Comparison of ENCODE assay signal across 1 cellular context in the genomic region with DNA sequence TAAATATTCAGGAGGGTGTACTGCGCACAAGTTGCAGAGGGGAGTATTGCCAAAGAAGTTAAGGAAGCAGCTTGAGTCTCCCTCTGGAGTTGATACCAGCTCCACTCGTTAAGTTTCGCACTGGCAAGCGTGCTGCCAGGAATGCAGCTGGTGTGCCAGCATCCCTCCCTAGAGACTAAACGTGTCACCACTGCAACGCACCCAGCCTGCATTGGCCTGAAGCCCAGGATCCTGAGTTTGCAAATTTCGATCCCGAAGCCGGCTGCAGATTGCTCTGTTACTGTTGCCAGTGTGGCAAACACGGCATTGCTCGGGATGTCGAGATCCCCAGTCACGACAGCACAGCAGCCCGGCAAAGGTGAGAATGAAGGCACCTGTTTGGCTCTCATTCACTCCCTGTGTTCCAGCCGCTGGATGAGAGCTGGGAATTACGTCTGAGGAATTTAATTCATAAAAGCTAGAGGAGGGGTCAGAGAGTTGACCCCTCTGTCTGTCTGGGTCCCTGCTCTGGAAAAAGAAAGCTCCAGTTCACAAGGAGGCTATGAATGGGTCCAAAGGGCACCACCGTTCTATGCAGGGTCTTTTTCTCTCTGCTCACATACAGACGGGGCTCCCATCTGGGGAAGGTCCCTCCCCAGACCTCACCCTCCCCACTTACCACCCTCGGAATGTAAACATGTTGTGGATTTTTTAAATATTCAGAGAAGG.
TF ChIP-seq lines count a peak whose summit lies in the region.

No MANE protein-coding gene starts in this region.

TF ChIP-seq in HEK293, 187 proteins besides CTCF, POLR2A, EP300 and RAD21 (continued from another document and continues in another):
- TF ChIP-seq, protein P1, sequence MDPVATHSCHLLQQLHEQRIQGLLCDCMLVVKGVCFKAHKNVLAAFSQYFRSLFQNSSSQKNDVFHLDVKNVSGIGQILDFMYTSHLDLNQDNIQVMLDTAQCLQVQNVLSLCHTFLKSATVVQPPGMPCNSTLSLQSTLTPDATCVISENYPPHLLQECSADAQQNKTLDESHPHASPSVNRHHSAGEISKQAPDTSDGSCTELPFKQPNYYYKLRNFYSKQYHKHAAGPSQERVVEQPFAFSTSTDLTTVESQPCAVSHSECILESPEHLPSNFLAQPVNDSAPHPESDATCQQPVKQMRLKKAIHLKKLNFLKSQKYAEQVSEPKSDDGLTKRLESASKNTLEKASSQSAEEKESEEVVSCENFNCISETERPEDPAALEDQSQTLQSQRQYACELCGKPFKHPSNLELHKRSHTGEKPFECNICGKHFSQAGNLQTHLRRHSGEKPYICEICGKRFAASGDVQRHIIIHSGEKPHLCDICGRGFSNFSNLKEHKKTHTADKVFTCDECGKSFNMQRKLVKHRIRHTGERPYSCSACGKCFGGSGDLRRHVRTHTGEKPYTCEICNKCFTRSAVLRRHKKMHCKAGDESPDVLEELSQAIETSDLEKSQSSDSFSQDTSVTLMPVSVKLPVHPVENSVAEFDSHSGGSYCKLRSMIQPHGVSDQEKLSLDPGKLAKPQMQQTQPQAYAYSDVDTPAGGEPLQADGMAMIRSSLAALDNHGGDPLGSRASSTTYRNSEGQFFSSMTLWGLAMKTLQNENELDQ (tag by site-specific recombination; IDR thresholded peaks at IDR 0.05; ENCODE audit: low read depth): no peak
- TF ChIP-seq, protein P2, sequence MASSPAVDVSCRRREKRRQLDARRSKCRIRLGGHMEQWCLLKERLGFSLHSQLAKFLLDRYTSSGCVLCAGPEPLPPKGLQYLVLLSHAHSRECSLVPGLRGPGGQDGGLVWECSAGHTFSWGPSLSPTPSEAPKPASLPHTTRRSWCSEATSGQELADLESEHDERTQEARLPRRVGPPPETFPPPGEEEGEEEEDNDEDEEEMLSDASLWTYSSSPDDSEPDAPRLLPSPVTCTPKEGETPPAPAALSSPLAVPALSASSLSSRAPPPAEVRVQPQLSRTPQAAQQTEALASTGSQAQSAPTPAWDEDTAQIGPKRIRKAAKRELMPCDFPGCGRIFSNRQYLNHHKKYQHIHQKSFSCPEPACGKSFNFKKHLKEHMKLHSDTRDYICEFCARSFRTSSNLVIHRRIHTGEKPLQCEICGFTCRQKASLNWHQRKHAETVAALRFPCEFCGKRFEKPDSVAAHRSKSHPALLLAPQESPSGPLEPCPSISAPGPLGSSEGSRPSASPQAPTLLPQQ (tag by site-specific recombination; IDR thresholded peaks at IDR 0.05): peak; percentile 50; the same call in 1 of the 2 replicates
- TF ChIP-seq, protein P3, sequence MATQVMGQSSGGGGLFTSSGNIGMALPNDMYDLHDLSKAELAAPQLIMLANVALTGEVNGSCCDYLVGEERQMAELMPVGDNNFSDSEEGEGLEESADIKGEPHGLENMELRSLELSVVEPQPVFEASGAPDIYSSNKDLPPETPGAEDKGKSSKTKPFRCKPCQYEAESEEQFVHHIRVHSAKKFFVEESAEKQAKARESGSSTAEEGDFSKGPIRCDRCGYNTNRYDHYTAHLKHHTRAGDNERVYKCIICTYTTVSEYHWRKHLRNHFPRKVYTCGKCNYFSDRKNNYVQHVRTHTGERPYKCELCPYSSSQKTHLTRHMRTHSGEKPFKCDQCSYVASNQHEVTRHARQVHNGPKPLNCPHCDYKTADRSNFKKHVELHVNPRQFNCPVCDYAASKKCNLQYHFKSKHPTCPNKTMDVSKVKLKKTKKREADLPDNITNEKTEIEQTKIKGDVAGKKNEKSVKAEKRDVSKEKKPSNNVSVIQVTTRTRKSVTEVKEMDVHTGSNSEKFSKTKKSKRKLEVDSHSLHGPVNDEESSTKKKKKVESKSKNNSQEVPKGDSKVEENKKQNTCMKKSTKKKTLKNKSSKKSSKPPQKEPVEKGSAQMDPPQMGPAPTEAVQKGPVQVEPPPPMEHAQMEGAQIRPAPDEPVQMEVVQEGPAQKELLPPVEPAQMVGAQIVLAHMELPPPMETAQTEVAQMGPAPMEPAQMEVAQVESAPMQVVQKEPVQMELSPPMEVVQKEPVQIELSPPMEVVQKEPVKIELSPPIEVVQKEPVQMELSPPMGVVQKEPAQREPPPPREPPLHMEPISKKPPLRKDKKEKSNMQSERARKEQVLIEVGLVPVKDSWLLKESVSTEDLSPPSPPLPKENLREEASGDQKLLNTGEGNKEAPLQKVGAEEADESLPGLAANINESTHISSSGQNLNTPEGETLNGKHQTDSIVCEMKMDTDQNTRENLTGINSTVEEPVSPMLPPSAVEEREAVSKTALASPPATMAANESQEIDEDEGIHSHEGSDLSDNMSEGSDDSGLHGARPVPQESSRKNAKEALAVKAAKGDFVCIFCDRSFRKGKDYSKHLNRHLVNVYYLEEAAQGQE (tag by site-specific recombination; IDR thresholded peaks at IDR 0.05): no peak
- TF ChIP-seq, protein P4, sequence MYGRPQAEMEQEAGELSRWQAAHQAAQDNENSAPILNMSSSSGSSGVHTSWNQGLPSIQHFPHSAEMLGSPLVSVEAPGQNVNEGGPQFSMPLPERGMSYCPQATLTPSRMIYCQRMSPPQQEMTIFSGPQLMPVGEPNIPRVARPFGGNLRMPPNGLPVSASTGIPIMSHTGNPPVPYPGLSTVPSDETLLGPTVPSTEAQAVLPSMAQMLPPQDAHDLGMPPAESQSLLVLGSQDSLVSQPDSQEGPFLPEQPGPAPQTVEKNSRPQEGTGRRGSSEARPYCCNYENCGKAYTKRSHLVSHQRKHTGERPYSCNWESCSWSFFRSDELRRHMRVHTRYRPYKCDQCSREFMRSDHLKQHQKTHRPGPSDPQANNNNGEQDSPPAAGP (tag by site-specific recombination; IDR thresholded peaks at IDR 0.05): no peak
- TF ChIP-seq ZNF169 (tag by site-specific recombination; IDR thresholded peaks at IDR 0.05) (no peak), ZNF16 (tag by site-specific recombination; IDR thresholded peaks at IDR 0.05; ENCODE audit: low read depth) (no peak), ZNF292 (tag by site-specific recombination; IDR thresholded peaks at IDR 0.05; ENCODE audit: borderline replicate concordance, low read depth) (no peak), ZNF624 (tag by site-specific recombination; IDR thresholded peaks at IDR 0.05) (no peak), ZFP37 (tag by site-specific recombination; IDR thresholded peaks at IDR 0.05) (0 out of 2 replicates have a peak, but pooled peaks have one; percentile 40), SCRT1 (tag by site-specific recombination; IDR thresholded peaks at IDR 0.05; ENCODE audit: borderline replicate concordance) (0 out of 2 replicates have a peak, but pooled peaks have one; percentile 51), ZNF555 (tag by site-specific recombination; conservative IDR thresholded peaks at IDR 0.05) (no peak), EGR2 (tag by site-specific recombination; IDR thresholded peaks at IDR 0.05; ENCODE audit: low read depth) (no peak), IKZF3 (tag by site-specific recombination; IDR thresholded peaks at IDR 0.05) (peak; percentile 91), ZNF76 (tag by site-specific recombination; IDR thresholded peaks at IDR 0.05; ENCODE audit: borderline replicate concordance, low read depth) (no peak), ZNF707 (tag by site-specific recombination; IDR thresholded peaks at IDR 0.05) (no peak), ZNF629 (tag by site-specific recombination; IDR thresholded peaks at IDR 0.05) (peak; percentile 82), ZNF501 (tag by site-specific recombination; IDR thresholded peaks at IDR 0.05) (peak; percentile 77), ZNF266 (tag by site-specific recombination; IDR thresholded peaks at IDR 0.05; ENCODE audit: low read depth) (no peak), OSR2 (tag by site-specific recombination; IDR thresholded peaks at IDR 0.05) (peak; percentile 71), ZNF391 (tag by site-specific recombination; IDR thresholded peaks at IDR 0.05; ENCODE audit: borderline replicate concordance, low read depth) (peak; percentile 30; the same call in 1 of the 2 replicates), ZNF37A (tag by site-specific recombination; IDR thresholded peaks at IDR 0.05) (no peak), ZNF426 (tag by site-specific recombination; IDR thresholded peaks at IDR 0.05) (no peak), ZNF660 (tag by site-specific recombination; IDR thresholded peaks at IDR 0.05) (peak; percentile 45; the same call in 1 of the 2 replicates), GLIS1 (tag by site-specific recombination; IDR thresholded peaks at IDR 0.05) (peak; percentile 38; the same call in 1 of the 2 replicates), OVOL3 (tag by site-specific recombination; IDR thresholded peaks at IDR 0.05) (peak; percentile 70), ZNF341 (tag by site-specific recombination; IDR thresholded peaks at IDR 0.05; ENCODE audit: low read depth) (peak; percentile 54), ZEB2 (tag by site-specific recombination; IDR thresholded peaks at IDR 0.05) (peak; percentile 84)
- TF ChIP-seq, protein P5, sequence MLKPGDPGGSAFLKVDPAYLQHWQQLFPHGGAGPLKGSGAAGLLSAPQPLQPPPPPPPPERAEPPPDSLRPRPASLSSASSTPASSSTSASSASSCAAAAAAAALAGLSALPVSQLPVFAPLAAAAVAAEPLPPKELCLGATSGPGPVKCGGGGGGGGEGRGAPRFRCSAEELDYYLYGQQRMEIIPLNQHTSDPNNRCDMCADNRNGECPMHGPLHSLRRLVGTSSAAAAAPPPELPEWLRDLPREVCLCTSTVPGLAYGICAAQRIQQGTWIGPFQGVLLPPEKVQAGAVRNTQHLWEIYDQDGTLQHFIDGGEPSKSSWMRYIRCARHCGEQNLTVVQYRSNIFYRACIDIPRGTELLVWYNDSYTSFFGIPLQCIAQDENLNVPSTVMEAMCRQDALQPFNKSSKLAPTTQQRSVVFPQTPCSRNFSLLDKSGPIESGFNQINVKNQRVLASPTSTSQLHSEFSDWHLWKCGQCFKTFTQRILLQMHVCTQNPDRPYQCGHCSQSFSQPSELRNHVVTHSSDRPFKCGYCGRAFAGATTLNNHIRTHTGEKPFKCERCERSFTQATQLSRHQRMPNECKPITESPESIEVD (tag by site-specific recombination; IDR thresholded peaks at IDR 0.05): no peak
- TF ChIP-seq, protein P6, sequence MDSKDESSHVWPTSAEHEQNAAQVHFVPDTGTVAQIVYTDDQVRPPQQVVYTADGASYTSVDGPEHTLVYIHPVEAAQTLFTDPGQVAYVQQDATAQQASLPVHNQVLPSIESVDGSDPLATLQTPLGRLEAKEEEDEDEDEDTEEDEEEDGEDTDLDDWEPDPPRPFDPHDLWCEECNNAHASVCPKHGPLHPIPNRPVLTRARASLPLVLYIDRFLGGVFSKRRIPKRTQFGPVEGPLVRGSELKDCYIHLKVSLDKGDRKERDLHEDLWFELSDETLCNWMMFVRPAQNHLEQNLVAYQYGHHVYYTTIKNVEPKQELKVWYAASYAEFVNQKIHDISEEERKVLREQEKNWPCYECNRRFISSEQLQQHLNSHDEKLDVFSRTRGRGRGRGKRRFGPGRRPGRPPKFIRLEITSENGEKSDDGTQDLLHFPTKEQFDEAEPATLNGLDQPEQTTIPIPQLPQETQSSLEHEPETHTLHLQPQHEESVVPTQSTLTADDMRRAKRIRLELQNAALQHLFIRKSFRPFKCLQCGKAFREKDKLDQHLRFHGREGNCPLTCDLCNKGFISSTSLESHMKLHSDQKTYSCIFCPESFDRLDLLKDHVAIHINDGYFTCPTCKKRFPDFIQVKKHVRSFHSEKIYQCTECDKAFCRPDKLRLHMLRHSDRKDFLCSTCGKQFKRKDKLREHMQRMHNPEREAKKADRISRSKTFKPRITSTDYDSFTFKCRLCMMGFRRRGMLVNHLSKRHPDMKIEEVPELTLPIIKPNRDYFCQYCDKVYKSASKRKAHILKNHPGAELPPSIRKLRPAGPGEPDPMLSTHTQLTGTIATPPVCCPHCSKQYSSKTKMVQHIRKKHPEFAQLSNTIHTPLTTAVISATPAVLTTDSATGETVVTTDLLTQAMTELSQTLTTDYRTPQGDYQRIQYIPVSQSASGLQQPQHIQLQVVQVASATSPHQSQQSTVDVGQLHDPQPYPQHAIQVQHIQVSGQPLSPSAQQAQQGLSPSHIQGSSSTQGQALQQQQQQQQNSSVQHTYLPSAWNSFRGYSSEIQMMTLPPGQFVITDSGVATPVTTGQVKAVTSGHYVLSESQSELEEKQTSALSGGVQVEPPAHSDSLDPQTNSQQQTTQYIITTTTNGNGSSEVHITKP (tag by site-specific recombination; IDR thresholded peaks at IDR 0.05): peak; percentile 93
- TF ChIP-seq, protein P7, sequence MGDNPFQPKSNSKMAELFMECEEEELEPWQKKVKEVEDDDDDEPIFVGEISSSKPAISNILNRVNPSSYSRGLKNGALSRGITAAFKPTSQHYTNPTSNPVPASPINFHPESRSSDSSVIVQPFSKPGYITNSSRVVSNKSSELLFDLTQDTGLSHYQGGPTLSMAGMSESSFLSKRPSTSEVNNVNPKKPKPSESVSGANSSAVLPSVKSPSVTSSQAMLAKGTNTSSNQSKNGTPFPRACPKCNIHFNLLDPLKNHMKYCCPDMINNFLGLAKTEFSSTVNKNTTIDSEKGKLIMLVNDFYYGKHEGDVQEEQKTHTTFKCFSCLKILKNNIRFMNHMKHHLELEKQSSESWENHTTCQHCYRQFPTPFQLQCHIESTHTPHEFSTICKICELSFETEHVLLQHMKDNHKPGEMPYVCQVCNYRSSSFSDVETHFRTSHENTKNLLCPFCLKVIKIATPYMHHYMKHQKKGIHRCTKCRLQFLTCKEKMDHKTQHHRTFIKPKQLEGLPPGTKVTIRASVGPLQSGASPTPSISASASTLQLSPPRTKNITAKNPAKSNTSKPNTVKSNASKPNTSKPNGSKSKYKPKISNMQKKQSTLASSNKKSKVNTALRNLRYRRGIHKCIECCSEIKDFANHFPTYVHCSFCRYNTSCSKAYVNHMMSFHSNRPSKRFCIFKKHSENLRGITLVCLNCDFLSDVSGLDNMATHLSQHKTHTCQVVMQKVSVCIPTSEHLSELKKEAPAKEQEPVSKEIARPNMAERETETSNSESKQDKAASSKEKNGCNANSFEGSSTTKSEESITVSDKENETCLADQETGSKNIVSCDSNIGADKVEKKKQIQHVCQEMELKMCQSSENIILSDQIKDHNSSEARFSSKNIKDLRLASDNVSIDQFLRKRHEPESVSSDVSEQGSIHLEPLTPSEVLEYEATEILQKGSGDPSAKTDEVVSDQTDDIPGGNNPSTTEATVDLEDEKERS (tag by site-specific recombination; IDR thresholded peaks at IDR 0.05): no peak
- TF ChIP-seq, protein P8, sequence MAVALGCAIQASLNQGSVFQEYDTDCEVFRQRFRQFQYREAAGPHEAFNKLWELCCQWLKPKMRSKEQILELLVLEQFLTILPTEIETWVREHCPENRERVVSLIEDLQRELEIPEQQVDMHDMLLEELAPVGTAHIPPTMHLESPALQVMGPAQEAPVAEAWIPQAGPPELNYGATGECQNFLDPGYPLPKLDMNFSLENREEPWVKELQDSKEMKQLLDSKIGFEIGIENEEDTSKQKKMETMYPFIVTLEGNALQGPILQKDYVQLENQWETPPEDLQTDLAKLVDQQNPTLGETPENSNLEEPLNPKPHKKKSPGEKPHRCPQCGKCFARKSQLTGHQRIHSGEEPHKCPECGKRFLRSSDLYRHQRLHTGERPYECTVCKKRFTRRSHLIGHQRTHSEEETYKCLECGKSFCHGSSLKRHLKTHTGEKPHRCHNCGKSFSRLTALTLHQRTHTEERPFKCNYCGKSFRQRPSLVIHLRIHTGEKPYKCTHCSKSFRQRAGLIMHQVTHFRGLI (tag by site-specific recombination; IDR thresholded peaks at IDR 0.05): peak; percentile 70
